20 cellular contexts compared by ENCODE assay signal in genomic region chr18:61883547-61883946, GRCh38. TPM values are rescaled to one million over a fixed set of nuclear protein-coding genes. Genes with fewer than 3 reads are reported as not detected.
A peak's percentile ranks its signal among the peaks of the same experiment; 100 is the strongest.
DNase-seq lines count a peak whose midpoint lies in the region; ATAC-seq, FAIRE-seq and TF ChIP-seq lines count a peak whose summit lies in the region.
"Had no signal": no experiment of that assay in that cellular context is flagged by ENCODE, and none has a peak within 500 bp of the region (broad histone marks: within the 10 kb centered on the region; RNA-seq: fewer than 3 reads in every experiment).

No MANE protein-coding gene starts in this region.

- H3K79me2 ChIP-seq in GM23248 (ENCODE audit: insufficient read depth) (peaks cover 21% of the 10 kb centered on the region), PC-3 (ENCODE audit: low read length) (no peaks in the 10 kb centered on the region)

- POLR2A ChIA-PET in PC-3 (lab: Charles Lee; ENCODE audit: unreplicated experiment): no interaction called here

- CTCF ChIA-PET in PC-3 (lab: Charles Lee): interaction anchor here (0.7 kb wide), 1 partner anchor 13 kb away, joined by 3 read pairs; no protein-coding TSS in a partner anchor

- H3K36me3 ChIP-seq in GM23248 (ENCODE audit: low read depth) (no peaks in the 10 kb centered on the region; the same call in 1 of the 2 replicates), PC-3 (ENCODE audit: low read depth, low read length) (no peaks in the 10 kb centered on the region), mesodermal cell (ENCODE audit: control insufficient read depth, insufficient read depth, low read length) (peaks cover 59% of the 10 kb centered on the region)
- H3K36me3 ChIP-seq: HAP-1 had no signal

- H2AFZ ChIP-seq in GM23248 (no peak overlapping the region), PC-3 (ENCODE audit: low read length) (no peak overlapping the region)
- H2AFZ ChIP-seq: GM23338 had no signal

- TF ChIP-seq CTCF in PC-3 (conservative IDR thresholded peaks at IDR 0.05; ENCODE audit: low read depth, low read length): no peak
- no peak for TF ChIP-seq CTCF in epithelial cell of esophagus (IDR thresholded peaks at IDR 0.05; ENCODE audit: insufficient read depth, low read depth, low read length, missing control alignments)

- H3K9me2 ChIP-seq in GM23248 (ENCODE audit: insufficient read depth): no peaks in the 10 kb centered on the region
- H3K9me2 ChIP-seq in PC-3 (replicated peaks; ENCODE audit: low read length): no peaks in the 10 kb centered on the region

- no peak overlapping the region for H3K4me3 ChIP-seq in GM23248
- no peak overlapping the region for H3K4me3 ChIP-seq in PC-3 (ENCODE audit: low read length)
- no peak overlapping the region for H3K4me3 ChIP-seq in epithelial cell of esophagus (ENCODE audit: low read length)
- H3K4me3 ChIP-seq in mesodermal cell (ENCODE audit: extremely low read depth, insufficient read depth, low read length, poor library complexity, severe bottlenecking): no peak overlapping the region
- H3K4me3 ChIP-seq: GM12878, GM23338, HAP-1 had no signal

- 98% methylated on average over 2 of the region's 2 CpGs for WGBS in GM23248 (ENCODE audit: low coverage in 1 of 2, low lambda C conversion rate in 2 of 2, missing lambda C conversion rate in 2 of 2), 2 experiments
- 87 to 100% methylated on average over 2 of the region's 2 CpGs for WGBS in mesodermal cell (ENCODE audit: insufficient coverage in 2 of 2), 2 experiments

- no peak for ATAC-seq in PC-3
- ATAC-seq in GM18909 (IDR thresholded peaks at IDR 0.05; ENCODE audit: poor library complexity, unreplicated experiment): no peak
- ATAC-seq: GM12878, GM23338 had no signal

- H3K4me1 ChIP-seq in GM23248 (ENCODE audit: insufficient read depth) (peaks cover 14% of the 10 kb centered on the region), PC-3 (ENCODE audit: insufficient read depth, low read length) (peaks cover 15% of the 10 kb centered on the region; the same call in 1 of the 2 replicates), mesodermal cell (ENCODE audit: control insufficient read depth, insufficient read depth, low read length, poor library complexity, severe bottlenecking) (peaks cover 45% of the 10 kb centered on the region)
- H3K4me1 ChIP-seq: HAP-1 had no signal

- H3K9me3 ChIP-seq in GM23248 (ENCODE audit: low read depth) (no peaks in the 10 kb centered on the region), PC-3 (ENCODE audit: low read length) (no peaks in the 10 kb centered on the region), mesodermal cell (ENCODE audit: control insufficient read depth, low read length) (no peaks in the 10 kb centered on the region)
- H3K9me3 ChIP-seq: HAP-1 had no signal

- DNase-seq in GM23248 (peak; percentile 5), PC-3 (no peak), epithelial cell of esophagus (ENCODE audit: low read depth) (peak; percentile 30), RPMI8226 (no peak), RCC 7860 (ENCODE audit: low spot score) (no peak)
- DNase-seq: CD4-positive, CD25-positive, alpha-beta regulatory T cell; NCI-H1694; NCI-H2081 treated with DMSO at 0.1 percent for 48 hours; NCI-H2171 treated with DMSO at 0.1 percent for 48 hours; NCI-H524 treated with DMSO at 0.1 percent for 48 hours; NCI-H82; SHP77 had no signal

- no peaks in the 10 kb centered on the region for H4K20me1 ChIP-seq in GM23248 (ENCODE audit: insufficient read depth)
- H4K20me1 ChIP-seq in PC-3 (ENCODE audit: low read length): no peaks in the 10 kb centered on the region

- H3F3A ChIP-seq in GM23248 (ENCODE audit: insufficient read depth): peaks cover 24% of the 10 kb centered on the region
- H3F3A ChIP-seq in PC-3 (ENCODE audit: low read length, unreplicated experiment): no peaks in the 10 kb centered on the region

- no TSS peak for BruUV-seq in PC-3 (replicated peaks; lab: Mats Ljungman, UMichigan)

- in situ Hi-C loops in GM23248 (cut with MboI): no loop called here

- intact Hi-C loops in PC-3 (cut with micrococcal nuclease): no loop called here

- no peaks in the 10 kb centered on the region for H3K27me3 ChIP-seq in GM23248 (replicated peaks; ENCODE audit: insufficient read depth)
- H3K27me3 ChIP-seq in PC-3 (ENCODE audit: low read length): no peaks in the 10 kb centered on the region

- H3K4me2 ChIP-seq in GM23248 (ENCODE audit: unreplicated experiment) (no peak overlapping the region), PC-3 (ENCODE audit: low read length) (no peak overlapping the region)
- H3K4me2 ChIP-seq: GM23338 had no signal

- no peak for FAIRE-seq in RCC 7860 (lab: Jason Lieb, UNC)
- FAIRE-seq: GM12878, HTR-8/SVneo had no signal

- H3K9ac ChIP-seq in GM23248 (no peak overlapping the region), PC-3 (ENCODE audit: low read length) (no peak overlapping the region)

- H3K27ac ChIP-seq in GM23248: no peak overlapping the region
- peak overlapping the region; percentile 25; the same call in 1 of the 2 replicates for H3K27ac ChIP-seq in PC-3 (ENCODE audit: low read length)
- H3K27ac ChIP-seq in mesodermal cell (ENCODE audit: low read depth, low read length, severe bottlenecking): peak overlapping the region; percentile 79

RNA-seq across cellular contexts. Expression of gene RNF152, which starts 9.3 kb away (rescaled TPM):
- 5.4 and 11.3 TPM in 2 replicates for total RNA-seq in GM23248 (2014; rRNA removed; shearing (Covaris generic))
- 1.9 and 2.3 TPM in 2 replicates for polyA plus RNA-seq in GM23248 (2016; fragmentation: Nextera tagmentation; extraction: Ambion mirVana)
- 2.0 and 2.8 TPM in 2 replicates for total RNA-seq in PC-3 (2014; rRNA removed)
- 23.6 TPM for polyA plus RNA-seq in mesodermal cell (2013, experiment 1 of 2)
- 18.3 TPM for polyA plus RNA-seq in mesodermal cell (2013, experiment 2 of 2)
- total RNA-seq: OCI-LY7 had no signal
- polyA plus RNA-seq: CD4-positive, CD25-positive, alpha-beta regulatory T cell; IgD-negative memory B cell had no signal

Comparison
In these comparisons a context has a peak if more than half of its experiments do, and no peak if none do; other contexts are left out.
1. DNase-seq: peak in GM23248 (single experiment) and epithelial cell of esophagus (single experiment); none in PC-3 (single experiment), RPMI8226 (single experiment) and RCC 7860 (single experiment).